In the genomic region with DNA sequence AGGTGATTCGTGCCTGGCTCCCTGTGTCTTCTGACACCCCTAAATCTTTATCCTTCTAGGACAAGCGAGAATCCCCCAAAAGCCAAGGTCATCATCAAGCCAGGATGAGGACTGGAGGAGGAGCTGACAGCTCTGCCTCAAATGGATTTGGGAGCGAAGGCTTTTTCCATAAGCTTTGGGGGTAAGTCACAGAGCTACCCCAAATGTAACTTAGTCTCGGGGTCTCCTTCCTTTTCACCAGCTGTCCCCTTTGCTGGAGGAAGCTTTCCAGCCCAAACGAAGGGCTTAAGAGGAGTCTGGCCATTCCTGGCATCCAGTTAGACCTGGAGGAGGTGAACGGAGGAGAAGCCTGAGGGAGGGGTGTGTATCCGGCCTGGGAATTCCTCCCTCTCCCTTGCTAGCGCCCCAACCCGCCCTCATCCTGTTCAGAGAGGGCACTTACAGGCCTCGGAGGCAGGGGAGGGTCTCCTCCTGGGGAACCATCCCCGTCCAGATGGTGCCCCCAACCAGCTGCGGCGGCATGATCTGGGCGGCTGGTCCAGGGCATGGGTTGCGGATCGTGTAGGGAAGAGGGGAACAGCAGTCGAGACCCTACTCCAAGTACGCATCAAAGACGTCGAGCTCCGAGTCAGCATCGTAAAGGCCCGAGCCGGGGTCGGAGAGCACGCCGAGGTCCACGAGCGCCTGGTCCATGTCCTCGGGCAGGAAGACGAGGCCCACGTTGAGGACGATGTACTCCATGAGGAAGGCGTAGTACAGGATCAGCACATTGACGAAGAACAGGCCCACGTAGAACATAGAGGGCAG, we compare ENCODE assay signal across 8 cellular contexts. TPM values are rescaled to one million over a fixed set of nuclear protein-coding genes. Genes with fewer than 3 reads are reported as not detected.
DNase-seq lines count a peak whose midpoint lies in the region; ATAC-seq, FAIRE-seq and TF ChIP-seq lines count a peak whose summit lies in the region.

No MANE protein-coding gene starts in this region.

- peaks cover 16% of the 10 kb centered on the region for H3K9me1 ChIP-seq in K562 (ENCODE audit: control insufficient read depth, insufficient read depth, low read length)

- no peak for TF ChIP-seq CTCF in CD4-positive, alpha-beta T cell (IDR thresholded peaks at IDR 0.05)
- TF ChIP-seq CTCF in K562 (IDR thresholded peaks at IDR 0.05 in 2 of 3, conservative IDR thresholded peaks at IDR 0.05 in 1 of 3; ENCODE audit: insufficient read depth in 2 of 3, low read depth in 1 of 3, low read length in 3 of 3): no peak

- H4K8ac ChIP-seq in mesendoderm (ENCODE audit: low read depth, low read length): no peak overlapping the region

- POLR2A ChIA-PET in CD4-positive, alpha-beta T cell (lab: Charles Lee): interaction anchor here (0.9 to 3.9 kb wide), 5 partner anchors 8 to 856 kb away, joined by 3 to 22 read pairs (median 5); a partner anchor contains a TSS
- POLR2A ChIA-PET in K562 (lab: Yijun Ruan, JAX): no interaction called here

- no peak for ATAC-seq in CD4-positive, alpha-beta T cell (ENCODE audit: poor library complexity)
- ATAC-seq in K562 (peak; percentile 1; the same call in 2 of the 3 replicates), aorta (ENCODE audit: low FRiP score) (no peak), sciatic nerve (no peak), GM21381 (IDR thresholded peaks at IDR 0.05; ENCODE audit: unreplicated experiment) (no peak)

- peaks cover 25% of the 10 kb centered on the region for H3K79me1 ChIP-seq in mesendoderm (ENCODE audit: low read length)

- peaks cover 68% of the 10 kb centered on the region for H3K79me2 ChIP-seq in K562 (ENCODE audit: control insufficient read depth, insufficient read depth, low read length)
- peaks cover 20% of the 10 kb centered on the region for H3K79me2 ChIP-seq in mesendoderm (ENCODE audit: control insufficient read depth, insufficient read depth, low read length)

- WGBS in HUES64: 9% methylated on average over 32 of the region's 36 CpGs
- 4% methylated on average over 29 of the region's 36 CpGs for WGBS in K562 (ENCODE audit: insufficient coverage, low coverage, missing lambda C conversion rate)
- WGBS in mesendoderm (ENCODE audit: extremely low coverage, insufficient coverage, low lambda C conversion rate): no CpG with 5 or more reads among the region's 36 CpGs
- WGBS in aorta, 2 donors: 1% methylated on average over 33 to 36 of the region's 36 CpGs

- no peak overlapping the region for H2BK120ac ChIP-seq in mesendoderm (ENCODE audit: low read depth, low read length)

- H3K9me3 ChIP-seq in CD4-positive, alpha-beta T cell (ENCODE audit: control insufficient read depth, low read length): no peaks in the 10 kb centered on the region
- H3K9me3 ChIP-seq in HUES64 (ENCODE audit: insufficient read depth, low read depth, low read length) (no peaks in the 10 kb centered on the region), K562 (replicated peaks; ENCODE audit: control insufficient read depth, insufficient read depth, low read depth, low read length) (no peaks in the 10 kb centered on the region), aorta (ENCODE audit: control insufficient read depth, low read length) (no peaks in the 10 kb centered on the region)

- peak overlapping the region; percentile 84 for H3K56ac ChIP-seq in mesendoderm (ENCODE audit: low read length)

- intact Hi-C loops in CD4-positive, alpha-beta T cell (cut with DNase I, micrococcal nuclease): loop anchor here (5.0 to 10.0 kb wide), 6 partner anchors 197 to 1143 kb away; a partner anchor contains a TSS
- intact Hi-C loops in K562 (cut with micrococcal nuclease) (no loop called here), aorta (cut with DNase I) (no loop called here), sciatic nerve (cut with DNase I) (no loop called here)

- peak overlapping the region; percentile 92 for H3K4me3 Mint-ChIP-seq in CD4-positive, alpha-beta T cell

- H2BK5ac ChIP-seq in mesendoderm (ENCODE audit: low read length): no peak overlapping the region

- peak overlapping the region; percentile 83 for H3K4me3 ChIP-seq in HUES64 (ENCODE audit: low read length)
- peak overlapping the region; percentile 64 for H3K4me3 ChIP-seq in K562
- H3K4me3 ChIP-seq in mesendoderm (ENCODE audit: low read length): peak overlapping the region; percentile 54
- H3K4me3 ChIP-seq in aorta (ENCODE audit: low read length in 2 of 2): peak overlapping the region; percentile 47 to 56

- no peak overlapping the region for H4K5ac ChIP-seq in mesendoderm (ENCODE audit: low read length)

- H3K23ac ChIP-seq in mesendoderm (ENCODE audit: low read length): no peak overlapping the region

- no peak for FAIRE-seq in K562 (lab: Jason Lieb, UNC)

- no peak overlapping the region for H2AK5ac ChIP-seq in mesendoderm (ENCODE audit: low read length)

- DNase-seq in CD4-positive, alpha-beta T cell: no peak
- DNase-seq in K562 (ENCODE audit: extremely low read depth in 1 of 4, low spot score in 3 of 4) (peak in 1 of 4 experiments; percentile 18), mesendoderm (peak; percentile 56), aorta (no peak), sciatic nerve (ENCODE audit: low spot score) (no peak), cerebellar nuclear complex (lab: John Stamatoyannopoulos, UW) (no peak)

- H3K4me1 ChIP-seq in HUES64 (ENCODE audit: insufficient read depth, low read length) (peaks cover 28% of the 10 kb centered on the region), K562 (replicated peaks in 1 of 2; ENCODE audit: control insufficient read depth in 2 of 2, insufficient read depth in 2 of 2, low read length in 2 of 2) (peaks cover 42 to 57% of the 10 kb centered on the region in 2 experiments), mesendoderm (ENCODE audit: control insufficient read depth, low read depth, low read length) (peaks cover 20% of the 10 kb centered on the region), aorta (ENCODE audit: control insufficient read depth in 1 of 2, insufficient read depth in 2 of 2, low read length in 2 of 2) (peaks cover 5 to 6% of the 10 kb centered on the region in 2 donors)

- CTCF ChIA-PET in CD4-positive, alpha-beta T cell (lab: Charles Lee): interaction anchor here (1.7 kb wide), 1 partner anchor 13 kb away, joined by 5 read pairs; no protein-coding TSS in a partner anchor
- CTCF ChIA-PET in K562 (lab: Yijun Ruan, JAX; ENCODE audit: low intra/inter-chr PET ratio): interaction anchor here (0.5 kb wide), 1 partner anchor 204 kb away, joined by 3 read pairs; no protein-coding TSS in a partner anchor

- H3K18ac ChIP-seq in mesendoderm (ENCODE audit: low read length): no peak overlapping the region

- in situ Hi-C loops in K562 (cut with MboI): no loop called here

- H3K27ac Mint-ChIP-seq in CD4-positive, alpha-beta T cell: peak overlapping the region; percentile 47

- H3K4me2 ChIP-seq in K562 (ENCODE audit: insufficient read depth, low read length) (peak overlapping the region; percentile 87), mesendoderm (ENCODE audit: low read length) (peak overlapping the region; percentile 95)

- no peak for TF ChIP-seq POLR2A in K562 (conservative IDR thresholded peaks at IDR 0.05)

- peaks cover 16% of the 10 kb centered on the region for H3K36me3 Mint-ChIP-seq in CD4-positive, alpha-beta T cell (ENCODE audit: low read depth)

- H3K9ac ChIP-seq in HUES64 (ENCODE audit: low read depth, low read length) (peak overlapping the region; percentile 53), K562 (ENCODE audit: insufficient read depth in 1 of 2, low read depth in 2 of 2, low read length in 2 of 2) (peak overlapping the region; percentile 67 to 89), mesendoderm (ENCODE audit: low read length) (peak overlapping the region; percentile 79)

- peaks cover 85% of the 10 kb centered on the region for H3K4me1 Mint-ChIP-seq in CD4-positive, alpha-beta T cell (ENCODE audit: low read depth)

- H3K9me3 Mint-ChIP-seq in CD4-positive, alpha-beta T cell: no peaks in the 10 kb centered on the region

- 0 out of 2 replicates have a peak overlapping the region, but pooled peaks have one; percentile 9 for H2AFZ ChIP-seq in K562 (ENCODE audit: low read depth, low read length)

- H3K27me3 ChIP-seq in CD4-positive, alpha-beta T cell (ENCODE audit: control insufficient read depth, insufficient read depth, low read length): no peaks in the 10 kb centered on the region
- 0 out of 2 replicates have a peak, but pooled peaks cover 8% of the 10 kb centered on the region for H3K27me3 ChIP-seq in HUES64 (ENCODE audit: insufficient read depth, low read length)
- no peaks in the 10 kb centered on the region for H3K27me3 ChIP-seq in K562 (ENCODE audit: control insufficient read depth in 2 of 2, insufficient read depth in 2 of 2, low read length in 2 of 2)
- H3K27me3 ChIP-seq in mesendoderm (ENCODE audit: insufficient read depth, low read length, poor library complexity): no peaks in the 10 kb centered on the region
- H3K27me3 ChIP-seq in aorta (ENCODE audit: control insufficient read depth in 1 of 2, insufficient read depth in 2 of 2, low read length in 1 of 2): no peaks in the 10 kb centered on the region

- no TSS peak for BruUV-seq in K562 (replicated peaks; lab: Mats Ljungman, UMichigan)

- no peaks in the 10 kb centered on the region for H3K27me3 Mint-ChIP-seq in CD4-positive, alpha-beta T cell

- TF ChIP-seq RAD21 in K562 (CRISPR knock-in tag; conservative IDR thresholded peaks at IDR 0.05 in 1 of 2, IDR thresholded peaks at IDR 0.05 in 1 of 2): no peak

- no peak for TF ChIP-seq EP300 in K562 (IDR thresholded peaks at IDR 0.05; ENCODE audit: low read length)

- H4K20me1 ChIP-seq in K562 (replicated peaks; ENCODE audit: control insufficient read depth, insufficient read depth, low read length): peaks cover 45% of the 10 kb centered on the region

- H3K4ac ChIP-seq in mesendoderm (ENCODE audit: low read depth, low read length): no peak overlapping the region

- H3K36me3 ChIP-seq in HUES64 (ENCODE audit: insufficient read depth, low read length) (peaks cover 15% of the 10 kb centered on the region; the same call in 1 of the 2 replicates), K562 (ENCODE audit: control insufficient read depth, insufficient read depth, low read length) (peaks cover 32% of the 10 kb centered on the region; the same call in 2 of the 3 replicates), mesendoderm (ENCODE audit: control insufficient read depth, insufficient read depth, low read length) (no peaks in the 10 kb centered on the region), aorta (ENCODE audit: control insufficient read depth in 1 of 2, insufficient read depth in 2 of 2, low read length in 1 of 2) (no peaks in the 10 kb centered on the region)

- H2BK15ac ChIP-seq in mesendoderm (replicated peaks; ENCODE audit: low read depth): no peak overlapping the region

- no peak overlapping the region for H3K27ac ChIP-seq in CD4-positive, alpha-beta T cell (ENCODE audit: low read depth, low read length)
- H3K27ac ChIP-seq in HUES64 (ENCODE audit: low read depth, low read length): no peak overlapping the region
- no peak overlapping the region; the same call in 2 of the 3 replicates for H3K27ac ChIP-seq in K562 (ENCODE audit: extremely low read depth, low read depth, low read length)
- no peak overlapping the region for H3K27ac ChIP-seq in mesendoderm (ENCODE audit: low read depth, low read length)
- peak overlapping the region in 1 of 2 donors; percentile 0 for H3K27ac ChIP-seq in aorta (ENCODE audit: low read depth in 1 of 2, low read length in 2 of 2)

RNA-seq across cellular contexts. Expression of a gene that starts 0.9 kb away (rescaled TPM):
- total RNA-seq in CD4-positive, alpha-beta T cell: 1 to 10 TPM; 5.8 to 7.2 TPM
- polyA plus RNA-seq in HUES64 (2013, experiment 1 of 2): 25.3 TPM
- polyA plus RNA-seq in HUES64 (2013, experiment 2 of 2): 27.3 TPM
- 19.9 and 32.5 TPM in 2 replicates for total RNA-seq in K562 (2011; cell fraction: chromatin; rRNA removed; ENCODE audit: low replicate concordance)
- 26.5 and 30.0 TPM in 2 replicates for total RNA-seq in K562 (2011; cell fraction: nucleolus; rRNA removed)
- 26.1 and 37.4 TPM in 2 replicates for total RNA-seq in K562 (2011; cell fraction: nucleoplasm; rRNA removed)
- total RNA-seq in K562 (2014; rRNA removed) (35.8 and 43.1 TPM in 2 replicates), K562 (2014; rRNA removed; fragmentation: Illumina TruSeq; extraction: Trizol) (18.2 and 22.0 TPM in 2 replicates), K562 (2015; rRNA removed; fragmentation: Illumina TruSeq; extraction: Trizol) (29.6 and 31.3 TPM in 2 replicates), K562 (2021) (33.3 and 38.2 TPM in 2 replicates), aorta (10 to 100 TPM; 41.4 to 42.3 TPM), sciatic nerve (31.7 TPM)
- polyA plus RNA-seq in K562 (2011; rRNA removed) (20.0 and 24.5 TPM in 2 replicates), K562 (2014; fragmentation: Illumina TruSeq; extraction: Trizol) (39.2 and 40.1 TPM in 2 replicates), K562 (2014; fragmentation: Nextera tagmentation; extraction: Ambion mirVana) (1 to 10 TPM; 2.9 to 3.7 TPM), K562 (2014; rRNA removed) (21.1 and 31.5 TPM in 2 replicates), aorta (10 to 100 TPM; 46.6 to 60.1 TPM)
- polyA plus RNA-seq in K562 (2011; cell fraction: cytosol; rRNA removed): 35.9 and 65.4 TPM in 2 replicates
- 24.2 and 31.3 TPM in 2 replicates for polyA plus RNA-seq in K562 (2011; cell fraction: nucleus; rRNA removed)
- 34.3 and 38.6 TPM in 2 replicates for polyA plus RNA-seq in K562 (2012)
- 25.2 and 29.1 TPM in 2 replicates for polyA minus RNA-seq in K562 (2011; rRNA and poly(A)+ RNA removed)
- 21.8 and 24.2 TPM in 2 replicates for polyA minus RNA-seq in K562 (2011; cell fraction: cytosol; rRNA and poly(A)+ RNA removed)
- 12.3 and 19.3 TPM in 2 replicates for polyA minus RNA-seq in K562 (2011; cell fraction: nucleus; rRNA and poly(A)+ RNA removed)
- 19.9 TPM for polyA plus RNA-seq in mesendoderm (2013, experiment 1 of 2)
- 18.6 TPM for polyA plus RNA-seq in mesendoderm (2013, experiment 2 of 2)

RNA-seq across cellular contexts. Expression of a gene that starts 3.0 kb away (rescaled TPM):
- total RNA-seq in CD4-positive, alpha-beta T cell: 10 to 100 TPM; 21.7 to 22.7 TPM
- polyA plus RNA-seq in HUES64 (2013, experiment 1 of 2): 8.1 TPM
- 8.4 TPM for polyA plus RNA-seq in HUES64 (2013, experiment 2 of 2)
- total RNA-seq in K562 (2011; cell fraction: chromatin; rRNA removed; ENCODE audit: low replicate concordance): 90.8 and 106 TPM in 2 replicates
- total RNA-seq in K562 (2011; cell fraction: nucleolus; rRNA removed): 41.2 and 41.7 TPM in 2 replicates
- 59.0 and 65.7 TPM in 2 replicates for total RNA-seq in K562 (2011; cell fraction: nucleoplasm; rRNA removed)
- total RNA-seq in K562 (2014; rRNA removed): 9.8 and 13.6 TPM in 2 replicates
- 11.4 and 13.2 TPM in 2 replicates for total RNA-seq in K562 (2014; rRNA removed; fragmentation: Illumina TruSeq; extraction: Trizol)
- total RNA-seq in K562 (2015; rRNA removed; fragmentation: Illumina TruSeq; extraction: Trizol): 8.5 and 10.0 TPM in 2 replicates
- 22.1 and 22.3 TPM in 2 replicates for total RNA-seq in K562 (2021)
- 8.8 and 10.4 TPM in 2 replicates for polyA plus RNA-seq in K562 (2011; rRNA removed)
- 7.3 and 8.2 TPM in 2 replicates for polyA plus RNA-seq in K562 (2011; cell fraction: cytosol; rRNA removed)
- 13.4 and 16.9 TPM in 2 replicates for polyA plus RNA-seq in K562 (2011; cell fraction: nucleus; rRNA removed)
- polyA plus RNA-seq in K562 (2012): 13.6 and 19.6 TPM in 2 replicates
- polyA plus RNA-seq in K562 (2014; fragmentation: Illumina TruSeq; extraction: Trizol): 15.6 and 16.1 TPM in 2 replicates
- polyA plus RNA-seq in K562 (2014; fragmentation: Nextera tagmentation; extraction: Ambion mirVana): 1 to 10 TPM in 1 of 2 experiments, under 1 TPM in 1; 1.00 to 1.4 TPM
- 10.6 and 10.8 TPM in 2 replicates for polyA plus RNA-seq in K562 (2014; rRNA removed)
- polyA minus RNA-seq in K562 (2011; rRNA and poly(A)+ RNA removed): 35.1 and 47.1 TPM in 2 replicates
- polyA minus RNA-seq in K562 (2011; cell fraction: cytosol; rRNA and poly(A)+ RNA removed): 21.8 and 27.7 TPM in 2 replicates
- 14.4 and 24.4 TPM in 2 replicates for polyA minus RNA-seq in K562 (2011; cell fraction: nucleus; rRNA and poly(A)+ RNA removed)
- 13.1 TPM for polyA plus RNA-seq in mesendoderm (2013, experiment 1 of 2)
- 13.2 TPM for polyA plus RNA-seq in mesendoderm (2013, experiment 2 of 2)
- total RNA-seq in aorta: 10 to 100 TPM; 27.1 to 28.8 TPM
- polyA plus RNA-seq in aorta: 10 to 100 TPM in 1 of 2 donors, 1 to 10 TPM in 1; 5.9 to 10.9 TPM
- 39.4 TPM for total RNA-seq in sciatic nerve

Comparison
In these comparisons a context has a peak if more than half of its experiments do, and no peak if none do; other contexts are left out.
1. intact Hi-C loops: an anchor here in CD4-positive, alpha-beta T cell (5.0 to 10.0 kb wide); none called in K562, aorta and sciatic nerve.